In genomic region chr11:67056640-67057409, GRCh38 we compare ENCODE assay signal across 8 cellular contexts. TPM values are rescaled to one million over a fixed set of nuclear protein-coding genes. Genes with fewer than 3 reads are reported as not detected.
DNase-seq lines count a peak whose midpoint lies in the region; ATAC-seq and TF ChIP-seq lines count a peak whose summit lies in the region.

Gene RHOD, plus strand, starts transcription at chr11:67056847. Its CDS starts 56 bp downstream, at chr11:67056903.

- H2AFZ ChIP-seq in GM23248 = peak within 1 kb of the TSS; percentile 81

- peak within 1 kb of the TSS; percentile 73 for H3K4me3 ChIP-seq in GM23248

- no peaks in the 10 kb centered on the region; the same call in 1 of the 2 replicates for H3F3A ChIP-seq in GM23248 (ENCODE audit: insufficient read depth)

- no peaks in the 10 kb centered on the region for H3K9me2 ChIP-seq in GM23248 (ENCODE audit: insufficient read depth)

- no peak for TF ChIP-seq CTCF in natural killer cell (IDR thresholded peaks at IDR 0.05)

- in situ Hi-C loops in GM23248 (cut with MboI) = no loop called here

- no peaks in the 10 kb centered on the region for H4K20me1 ChIP-seq in GM23248 (ENCODE audit: insufficient read depth)

- no peaks in the 10 kb centered on the region for H3K9me3 Mint-ChIP-seq in activated CD4-positive, alpha-beta memory T cell treated with anti-CD3 and anti-CD28 coated beads, Interleukin-2, amount 10 ng/mL, durations not matched to agents 7 days and 5 days
- no peaks in the 10 kb centered on the region for H3K9me3 Mint-ChIP-seq in natural killer cell

- WGBS in GM23248 (ENCODE audit: low coverage in 1 of 2, low lambda C conversion rate in 2 of 2, missing lambda C conversion rate in 2 of 2), 2 experiments = 12 to 16% methylated on average over 48 to 56 of the region's 69 CpGs

- no peak within 1 kb of the TSS for H3K27ac Mint-ChIP-seq in activated CD4-positive, alpha-beta memory T cell treated with anti-CD3 and anti-CD28 coated beads, Interleukin-2, amount 10 ng/mL, durations not matched to agents 7 days and 5 days
- H3K27ac Mint-ChIP-seq in natural killer cell = no peak within 1 kb of the TSS

- peak; percentile 68 for DNase-seq in GM23248
- peak; percentile 33 for DNase-seq in activated CD4-positive, alpha-beta memory T cell treated with anti-CD3 and anti-CD28 coated beads, Interleukin-2, amount 10 ng/mL, durations not matched to agents 7 days and 5 days
- DNase-seq in natural killer cell = no peak
- no peak for DNase-seq in effector CD8-positive, alpha-beta T cell (lab: John Stamatoyannopoulos, UW)

- H3K36me3 Mint-ChIP-seq in activated CD4-positive, alpha-beta memory T cell treated with anti-CD3 and anti-CD28 coated beads, Interleukin-2, amount 10 ng/mL, durations not matched to agents 7 days and 5 days (ENCODE audit: low read depth) = no peaks in the 10 kb centered on the region
- no peaks in the 10 kb centered on the region for H3K36me3 Mint-ChIP-seq in natural killer cell

- H3K9me3 ChIP-seq in GM23248 (ENCODE audit: low read depth) = no peaks in the 10 kb centered on the region

- H3K4me3 Mint-ChIP-seq in activated CD4-positive, alpha-beta memory T cell treated with anti-CD3 and anti-CD28 coated beads, Interleukin-2, amount 10 ng/mL, durations not matched to agents 7 days and 5 days = peak within 1 kb of the TSS; percentile 32
- H3K4me3 Mint-ChIP-seq in natural killer cell = no peak within 1 kb of the TSS

- H3K4me1 Mint-ChIP-seq in activated CD4-positive, alpha-beta memory T cell treated with anti-CD3 and anti-CD28 coated beads, Interleukin-2, amount 10 ng/mL, durations not matched to agents 7 days and 5 days = peaks cover 12% of the 10 kb centered on the region
- H3K4me1 Mint-ChIP-seq in natural killer cell = peaks cover 0 to 6% of the 10 kb centered on the region in 2 donors

- CTCF ChIA-PET in activated CD4-positive, alpha-beta memory T cell treated with anti-CD3 and anti-CD28 coated beads, Interleukin-2, amount 10 ng/mL, durations not matched to agents 7 days and 5 days (lab: Charles Lee) = interaction anchor here (0.7 kb wide), 1 partner anchor 156 kb away, joined by 3 read pairs; no protein-coding TSS in a partner anchor

- H3K4me1 ChIP-seq in GM23248 (ENCODE audit: insufficient read depth) = peaks cover 20% of the 10 kb centered on the region

- H3K9ac ChIP-seq in GM23248 = peak within 1 kb of the TSS; percentile 68

- peak within 1 kb of the TSS; percentile 86 for H3K4me2 ChIP-seq in GM23248 (ENCODE audit: unreplicated experiment)

- no peaks in the 10 kb centered on the region for H3K79me2 ChIP-seq in GM23248 (ENCODE audit: insufficient read depth)

- H3K27me3 Mint-ChIP-seq in activated CD4-positive, alpha-beta memory T cell treated with anti-CD3 and anti-CD28 coated beads, Interleukin-2, amount 10 ng/mL, durations not matched to agents 7 days and 5 days = peaks cover 2% of the 10 kb centered on the region
- peaks cover 19% of the 10 kb centered on the region in 2 donors for H3K27me3 Mint-ChIP-seq in natural killer cell (ENCODE audit: low read depth in 2 of 2)

- ATAC-seq in esophagus mucosa (peak; percentile 51), natural killer cell (peak in 2 of 3 donors; percentile 38 to 67), GM19328 (IDR thresholded peaks at IDR 0.05; ENCODE audit: unreplicated experiment) (no peak), HG02973 (IDR thresholded peaks at IDR 0.05; ENCODE audit: unreplicated experiment) (no peak), GM18867 (IDR thresholded peaks at IDR 0.05; ENCODE audit: unreplicated experiment) (no peak)

- intact Hi-C loops in natural killer cell (cut with micrococcal nuclease) = no loop called here

- H3K27me3 ChIP-seq in GM23248 (replicated peaks; ENCODE audit: insufficient read depth) = no peaks in the 10 kb centered on the region

- no peak within 1 kb of the TSS for H3K27ac ChIP-seq in GM23248

- no peaks in the 10 kb centered on the region for H3K36me3 ChIP-seq in GM23248 (ENCODE audit: low read depth)

- POLR2A ChIA-PET in activated CD4-positive, alpha-beta memory T cell treated with anti-CD3 and anti-CD28 coated beads, Interleukin-2, amount 10 ng/mL, durations not matched to agents 7 days and 5 days (lab: Charles Lee) = no interaction called here

RNA-seq across cellular contexts. Expression of gene RHOD, which starts in this region (rescaled TPM):
- total RNA-seq in GM23248 (2014; rRNA removed; shearing (Covaris generic)) = 14.2 and 28.7 TPM in 2 replicates
- 32.3 and 33.2 TPM in 2 replicates for polyA plus RNA-seq in GM23248 (2016; fragmentation: Nextera tagmentation; extraction: Ambion mirVana)
- under 1 TPM; 0.20 to 0.33 TPM for total RNA-seq in activated CD4-positive, alpha-beta memory T cell treated with anti-CD3 and anti-CD28 coated beads, Interleukin-2, amount 10 ng/mL, durations not matched to agents 7 days and 5 days
- 161 TPM for total RNA-seq in esophagus mucosa
- total RNA-seq in natural killer cell = not detected

Comparison
In these comparisons a context has a peak if more than half of its experiments do, and no peak if none do; other contexts are left out.
1. RNA of gene RHOD (total RNA-seq): 161 TPM in esophagus mucosa (single experiment) and 14.2 to 28.7 TPM in GM23248; 0.20 to 0.33 TPM in activated CD4-positive, alpha-beta memory T cell treated with anti-CD3 and anti-CD28 coated beads, Interleukin-2, amount 10 ng/mL, durations not matched to agents 7 days and 5 days and not detected in natural killer cell; every median in the first group is over 10 times any median in the second.
2. Peak in DNase-seq in activated CD4-positive, alpha-beta memory T cell treated with anti-CD3 and anti-CD28 coated beads, Interleukin-2, amount 10 ng/mL, durations not matched to agents 7 days and 5 days; RNA of the gene not detected or under 1 TPM.
3. Peak in ATAC-seq in natural killer cell; RNA of the gene not detected or under 1 TPM.